18 cellular contexts compared by ENCODE assay signal in genomic region chr12:70853326-70853725, GRCh38.
A peak's percentile ranks its signal among the peaks of the same experiment; 100 is the strongest.
DNase-seq lines count a peak whose midpoint lies in the region; ATAC-seq, FAIRE-seq and TF ChIP-seq lines count a peak whose summit lies in the region.
"Had no signal": no experiment of that assay in that cellular context is flagged by ENCODE, and none has a peak within 500 bp of the region (broad histone marks: within the 10 kb centered on the region; RNA-seq: fewer than 3 reads in every experiment).

No MANE protein-coding gene starts in this region.

- no peak for ATAC-seq in SK-N-SH treated with all-trans-retinoic acid at 6 μM for 48 hours
- no peak; the same call in 2 of the 3 replicates for ATAC-seq in HepG2
- ATAC-seq: GM12878, HCT116 had no signal

- H3K4me1 ChIP-seq in SK-N-SH (ENCODE audit: control insufficient read depth in 1 of 2, insufficient read depth in 2 of 2, low read depth in 1 of 2, low read length in 1 of 2): peaks cover 0 to 5% of the 10 kb centered on the region in 2 experiments; a peak in 3 of 4 replicates
- no peaks in the 10 kb centered on the region for H3K4me1 ChIP-seq in HepG2 (ENCODE audit: insufficient read depth, low read length)
- H3K4me1 ChIP-seq in CD4-positive, alpha-beta memory T cell (ENCODE audit: insufficient read depth, low read length): no peaks in the 10 kb centered on the region

- no peak overlapping the region for H2AFZ ChIP-seq in SK-N-SH (ENCODE audit: low read depth)
- H2AFZ ChIP-seq in HepG2 (ENCODE audit: low read length): no peak overlapping the region

- no peak overlapping the region for H3K27ac Mint-ChIP-seq in CD4-positive, alpha-beta memory T cell
- H3K27ac Mint-ChIP-seq: naive B cell had no signal

- TF ChIP-seq POLR2A in HepG2 (IDR thresholded peaks at IDR 0.05; ENCODE audit: insufficient read depth in 1 of 2, low read depth in 2 of 2, low read length in 2 of 2) (no peak), GM12892 (IDR thresholded peaks at IDR 0.05; ENCODE audit: low read depth, low read length) (no peak)

- no peaks in the 10 kb centered on the region for H3K79me2 ChIP-seq in SK-N-SH (ENCODE audit: insufficient read depth)
- no peaks in the 10 kb centered on the region for H3K79me2 ChIP-seq in HepG2 (ENCODE audit: insufficient read depth, low read length)

- WGBS in SK-N-SH (ENCODE audit: low lambda C conversion rate): 52% methylated on average over 3 of the region's 3 CpGs
- 0% methylated on average over 3 of the region's 3 CpGs for WGBS in HepG2 (ENCODE audit: low lambda C conversion rate)

- no peak for TF ChIP-seq EP300 in SK-N-SH (IDR thresholded peaks at IDR 0.05; ENCODE audit: borderline replicate concordance in 1 of 2, low read depth in 1 of 2, low read length in 1 of 2)
- no peak for TF ChIP-seq EP300 in HepG2 (IDR thresholded peaks at IDR 0.05; ENCODE audit: low read depth in 2 of 2, low read length in 2 of 2)
- TF ChIP-seq EP300 in HepG2 (CRISPR knock-in tag; IDR thresholded peaks at IDR 0.05; ENCODE audit: borderline replicate concordance): no peak

- FAIRE-seq in HepG2 (lab: Jason Lieb, UNC) (no peak), GM12892 (lab: Jason Lieb, UNC) (no peak)
- FAIRE-seq: A204.1, GM12878, small intestine had no signal

- H3K4me3 ChIP-seq in SK-N-SH (ENCODE audit: low read depth in 2 of 2, low read length in 1 of 2) (no peak overlapping the region), HepG2 (replicated peaks in 1 of 3; ENCODE audit: insufficient read depth in 1 of 3, low read depth in 2 of 3, low read length in 3 of 3) (no peak overlapping the region)
- H3K4me3 ChIP-seq in CD4-positive, alpha-beta memory T cell (ENCODE audit: low read length in 2 of 2): no peak overlapping the region
- H3K4me3 ChIP-seq: GM12878, tibial nerve had no signal

- no peak overlapping the region for H3K9ac ChIP-seq in SK-N-SH
- H3K9ac ChIP-seq in HepG2 (ENCODE audit: insufficient read depth, low read depth, low read length): no peak overlapping the region

- H3K9me3 ChIP-seq in SK-N-SH (no peaks in the 10 kb centered on the region), HepG2 (ENCODE audit: low read length) (no peaks in the 10 kb centered on the region)
- no peaks in the 10 kb centered on the region for H3K9me3 ChIP-seq in CD4-positive, alpha-beta memory T cell (ENCODE audit: control insufficient read depth in 1 of 2, low read length in 2 of 2)

- H3K9me3 Mint-ChIP-seq in CD4-positive, alpha-beta memory T cell: no peaks in the 10 kb centered on the region
- H3K9me3 Mint-ChIP-seq: IgD-negative memory B cell, naive B cell had no signal

- POLR2A ChIA-PET in SK-N-SH (lab: Yijun Ruan, JAX) (no interaction called here), HepG2 (lab: Yijun Ruan, JAX) (no interaction called here)
- POLR2A ChIA-PET in CD4-positive, alpha-beta memory T cell (lab: Charles Lee; ENCODE audit: partially characterized antibody): no interaction called here

- TF ChIP-seq CTCF in SK-N-SH (IDR thresholded peaks at IDR 0.05): no peak
- no peak for TF ChIP-seq CTCF in HepG2 (CRISPR knock-in tag; IDR thresholded peaks at IDR 0.05)

- intact Hi-C loops in HepG2 (cut with micrococcal nuclease; ENCODE audit: unreplicated experiment) (no loop called here), head of caudate nucleus (cut with DNase I) (no loop called here)
- intact Hi-C loops in CD4-positive, alpha-beta memory T cell (cut with micrococcal nuclease): no loop called here

- BruUV-seq in HepG2 (replicated peaks; lab: Mats Ljungman, UMichigan): no TSS peak

- H4K20me1 ChIP-seq in SK-N-SH (ENCODE audit: insufficient read depth) (no peaks in the 10 kb centered on the region), HepG2 (ENCODE audit: insufficient read depth, low read length) (no peaks in the 10 kb centered on the region)

- DNase-seq in SK-N-SH (no peak), cerebellar cortex (ENCODE audit: low spot score) (peak; percentile 59), HepG2 (ENCODE audit: low spot score) (peak; percentile 2), ureter (ENCODE audit: low spot score) (peak; percentile 41), GM12892 (ENCODE audit: insufficient read length) (no peak), head of caudate nucleus (no peak)
- no peak for DNase-seq in CD4-positive, alpha-beta memory T cell
- DNase-seq: activated T-cell treated with anti-CD3 and anti-CD28 coated beads, Interleukin-2, amount 50 U/mL, for 48 hours; brain microvascular endothelial cell; naive B cell; NCI-H2029 treated with DMSO at 0.1 percent for 48 hours; small intestine had no signal

- H3K4me1 Mint-ChIP-seq in CD4-positive, alpha-beta memory T cell: no peaks in the 10 kb centered on the region
- H3K4me1 Mint-ChIP-seq: IgD-negative memory B cell, naive B cell had no signal

- H3K36me3 ChIP-seq in SK-N-SH (replicated peaks in 1 of 2; ENCODE audit: control insufficient read depth in 1 of 2, insufficient read depth in 2 of 2, low read length in 1 of 2) (no peaks in the 10 kb centered on the region), HepG2 (replicated peaks in 1 of 2; ENCODE audit: control insufficient read depth in 1 of 2, insufficient read depth in 2 of 2, low read length in 2 of 2) (no peaks in the 10 kb centered on the region)
- H3K36me3 ChIP-seq in CD4-positive, alpha-beta memory T cell (ENCODE audit: insufficient read depth, low read length): no peaks in the 10 kb centered on the region
- H3K36me3 ChIP-seq: brain microvascular endothelial cell, tibial nerve had no signal

- H3K36me3 Mint-ChIP-seq in CD4-positive, alpha-beta memory T cell: no peaks in the 10 kb centered on the region
- H3K36me3 Mint-ChIP-seq: IgD-negative memory B cell, naive B cell had no signal

- CTCF ChIA-PET in SK-N-SH (lab: Yijun Ruan, JAX) (interaction anchor here (1.4 to 1.6 kb wide), 2 partner anchors 120 to 158 kb away, joined by 3 to 4 read pairs; no protein-coding TSS in a partner anchor), HepG2 (lab: Yijun Ruan, JAX; ENCODE audit: low intra/inter-chr PET ratio, low total read pairs) (no interaction called here)
- CTCF ChIA-PET in CD4-positive, alpha-beta memory T cell (lab: Charles Lee; ENCODE audit: partially characterized antibody): no interaction called here

- no peak overlapping the region for H3K4me2 ChIP-seq in SK-N-SH
- no peak overlapping the region for H3K4me2 ChIP-seq in HepG2 (ENCODE audit: low read depth, low read length)

- no peaks in the 10 kb centered on the region for H3F3A ChIP-seq in SK-N-SH (replicated peaks; ENCODE audit: insufficient read depth)

- no peaks in the 10 kb centered on the region for H3K27me3 ChIP-seq in SK-N-SH (ENCODE audit: insufficient read depth)
- no peaks in the 10 kb centered on the region for H3K27me3 ChIP-seq in HepG2 (ENCODE audit: control insufficient read depth in 1 of 2, insufficient read depth in 2 of 2, low read length in 2 of 2)
- no peaks in the 10 kb centered on the region for H3K27me3 ChIP-seq in CD4-positive, alpha-beta memory T cell (ENCODE audit: insufficient read depth, low read length)
- H3K27me3 ChIP-seq: brain microvascular endothelial cell, tibial nerve had no signal

- no peaks in the 10 kb centered on the region for H3K9me2 ChIP-seq in SK-N-SH

- H3K4me3 Mint-ChIP-seq in CD4-positive, alpha-beta memory T cell: no peak overlapping the region
- H3K4me3 Mint-ChIP-seq: IgD-negative memory B cell had no signal

- H3K27ac ChIP-seq in SK-N-SH (ENCODE audit: low read depth in 2 of 2, low read length in 1 of 2) (no peak overlapping the region; a peak in 1 of 4 replicates), HepG2 (ENCODE audit: extremely low read length, insufficient read depth, low read length) (no peak overlapping the region)
- no peak overlapping the region for H3K27ac ChIP-seq in CD4-positive, alpha-beta memory T cell (ENCODE audit: low read depth, low read length)
- H3K27ac ChIP-seq: brain microvascular endothelial cell, tibial nerve had no signal

- TF ChIP-seq RAD21 in SK-N-SH (IDR thresholded peaks at IDR 0.05; ENCODE audit: low read length) (no peak), HepG2 (CRISPR knock-in tag; IDR thresholded peaks at IDR 0.05) (no peak)

- in situ Hi-C loops in HepG2 (cut with HindIII; ENCODE audit: extremely low pct_ligation_motif_present, low pct_unique_long_range_greater_than_20kb): no loop called here

- no peaks in the 10 kb centered on the region for H3K27me3 Mint-ChIP-seq in CD4-positive, alpha-beta memory T cell
- H3K27me3 Mint-ChIP-seq: IgD-negative memory B cell had no signal

TF ChIP-seq in SK-N-SH treated with all-trans-retinoic acid at 6 μM for 48 hours, 23 proteins besides CTCF, POLR2A, EP300 and RAD21:
- TF ChIP-seq ZNF8 (CRISPR knock-in tag; IDR thresholded peaks at IDR 0.05) (no peak), ISL1 (CRISPR knock-in tag; IDR thresholded peaks at IDR 0.05) (peak; percentile 51)

TF ChIP-seq in SK-N-SH, 30 proteins besides CTCF, POLR2A, EP300 and RAD21 (continues in another document):
- TF ChIP-seq EZH2phosphoT487 (IDR thresholded peaks at IDR 0.05; ENCODE audit: borderline replicate concordance, low read depth) (no peak), CHD2 (IDR thresholded peaks at IDR 0.05; ENCODE audit: low read length, partially characterized antibody) (no peak), TAF1 (IDR thresholded peaks at IDR 0.05; ENCODE audit: borderline replicate concordance, low read depth, low read length) (no peak), RFX5 (IDR thresholded peaks at IDR 0.05; ENCODE audit: low read length) (no peak), TCF12 (IDR thresholded peaks at IDR 0.05) (no peak), RXRA (IDR thresholded peaks at IDR 0.05; ENCODE audit: borderline replicate concordance, low read depth) (no peak), MXI1 (IDR thresholded peaks at IDR 0.05; ENCODE audit: low read depth, low read length) (no peak), POLR2AphosphoS5 (IDR thresholded peaks at IDR 0.05; ENCODE audit: low read depth, low read length) (no peak)

TF ChIP-seq in HepG2, 621 proteins besides CTCF, POLR2A, EP300 and RAD21 (continues in another document):
- TF ChIP-seq FOXP1 (IDR thresholded peaks at IDR 0.05): no peak
- peak; percentile 10; the same call in 1 of the 2 replicates for TF ChIP-seq FOXP1 (CRISPR knock-in tag; IDR thresholded peaks at IDR 0.05)
- no peak for TF ChIP-seq ETV5 (CRISPR knock-in tag; IDR thresholded peaks at IDR 0.05; ENCODE audit: borderline replicate concordance)
- TF ChIP-seq HNF4G (IDR thresholded peaks at IDR 0.05; ENCODE audit: borderline replicate concordance, low read depth, low read length): peak; percentile 45; the same call in 1 of the 2 replicates
- TF ChIP-seq HNF4G (CRISPR knock-in tag; IDR thresholded peaks at IDR 0.05; ENCODE audit: borderline replicate concordance, low read depth): no peak
- no peak for TF ChIP-seq SP1 (IDR thresholded peaks at IDR 0.05)
- no peak for TF ChIP-seq SP1 (CRISPR knock-in tag; IDR thresholded peaks at IDR 0.05)
- no peak for TF ChIP-seq RXRA (CRISPR knock-in tag; IDR thresholded peaks at IDR 0.05)
- TF ChIP-seq CEBPB (IDR thresholded peaks at IDR 0.05; ENCODE audit: borderline replicate concordance, low read depth, low read length): peak; percentile 91
- no peak for TF ChIP-seq ERF (CRISPR knock-in tag; IDR thresholded peaks at IDR 0.05)
- peak; percentile 82 for TF ChIP-seq CEBPG (CRISPR knock-in tag; IDR thresholded peaks at IDR 0.05)
- no peak for TF ChIP-seq ATF7-NPFF (CRISPR knock-in tag; IDR thresholded peaks at IDR 0.05; ENCODE audit: low read depth)
- TF ChIP-seq ZNF451 (CRISPR knock-in tag; IDR thresholded peaks at IDR 0.05): no peak

Comparison
In these comparisons a context has a peak if more than half of its experiments do, and no peak if none do; other contexts are left out.
1. DNase-seq: peak in cerebellar cortex (single experiment), HepG2 (single experiment) and ureter (single experiment); none in SK-N-SH (single experiment), GM12892 (single experiment), CD4-positive, alpha-beta memory T cell (0 of 5) and head of caudate nucleus (0 of 42).